ENCODE assay signal across 19 cellular contexts in genomic region chr15:73873456-73873855, GRCh38. TPM values are rescaled to one million over a fixed set of nuclear protein-coding genes. Genes with fewer than 3 reads are reported as not detected.
DNase-seq lines count a peak whose midpoint lies in the region; ATAC-seq, FAIRE-seq and TF ChIP-seq lines count a peak whose summit lies in the region.
"Had no signal": no experiment of that assay in that cellular context is flagged by ENCODE, and none has a peak within 500 bp of the region (broad histone marks: within the 10 kb centered on the region; RNA-seq: fewer than 3 reads in every experiment).

Gene TBC1D21 (plus strand): TSS chr15:73873564. CDS start chr15:73873710, 146 bp downstream.

- H3K9ac ChIP-seq in GM23248 = no peak within 1 kb of the TSS
- no peak within 1 kb of the TSS for H3K9ac ChIP-seq in astrocyte (ENCODE audit: low read length)
- H3K9ac ChIP-seq: BLaER1 treated with 17β-estradiol and CSF1 and Interleukin-3, amounts not matched to agents 10 nM and 100 nM; KMS-11 had no signal

- H3K27ac ChIP-seq in GM23248 (no peak within 1 kb of the TSS), astrocyte (ENCODE audit: low read depth, low read length) (no peak within 1 kb of the TSS)
- H3K27ac ChIP-seq: BLaER1 treated with 17β-estradiol and CSF1 and Interleukin-3, amounts not matched to agents 10 nM and 100 nM; KMS-11 had no signal

- H3K4me3 ChIP-seq in GM23248 (no peak within 1 kb of the TSS), astrocyte (ENCODE audit: insufficient read depth, low read depth, low read length) (no peak within 1 kb of the TSS)
- H3K4me3 ChIP-seq: BLaER1 treated with 17β-estradiol and CSF1 and Interleukin-3, amounts not matched to agents 10 nM and 100 nM; GM12878; GM23338; HAP-1 had no signal

- no peaks in the 10 kb centered on the region for H3K9me2 ChIP-seq in GM23248 (ENCODE audit: insufficient read depth)

- peaks cover 5% of the 10 kb centered on the region for H3K4me1 Mint-ChIP-seq in astrocyte (ENCODE audit: low read depth, unreplicated experiment)
- H3K4me1 Mint-ChIP-seq: IgD-negative memory B cell had no signal

- H3K9me3 Mint-ChIP-seq in astrocyte (ENCODE audit: unreplicated experiment) = peaks cover 5% of the 10 kb centered on the region
- H3K9me3 Mint-ChIP-seq: GM23338 had no signal

- peaks cover 12% of the 10 kb centered on the region for H3K4me1 ChIP-seq in GM23248 (ENCODE audit: insufficient read depth)
- H3K4me1 ChIP-seq in astrocyte (ENCODE audit: insufficient read depth, low read length) = peaks cover 11% of the 10 kb centered on the region

- peaks cover 12% of the 10 kb centered on the region for H3K27me3 ChIP-seq in GM23248 (replicated peaks; ENCODE audit: insufficient read depth)
- H3K27me3 ChIP-seq in astrocyte (ENCODE audit: insufficient read depth, low read length) = peaks cover 9% of the 10 kb centered on the region
- H3K27me3 ChIP-seq: BLaER1 treated with 17β-estradiol and CSF1 and Interleukin-3, amounts not matched to agents 10 nM and 100 nM had no signal

- DNase-seq in GM10248 (ENCODE audit: extremely low spot score) = no peak
- DNase-seq in GM23248 = no peak
- no peak for DNase-seq in astrocyte (ENCODE audit: low read depth)
- DNase-seq in mesenteric fat pad (ENCODE audit: low spot score) = peak; percentile 57
- no peak for DNase-seq in activated effector memory CD4-positive, alpha-beta T cell treated with anti-CD3 and anti-CD28 coated beads, Interleukin-2, amount 50 U/mL, for 16 hours
- no peak for DNase-seq in cortex of kidney (lab: John Stamatoyannopoulos, UW)

- H3K27me3 Mint-ChIP-seq in astrocyte (ENCODE audit: low read depth, unreplicated experiment) = peaks cover 36% of the 10 kb centered on the region

- no peak within 1 kb of the TSS for H3K4me3 Mint-ChIP-seq in astrocyte (ENCODE audit: unreplicated experiment)
- H3K4me3 Mint-ChIP-seq: CD4-positive, CD25-positive, alpha-beta regulatory T cell; GM23338; IgD-negative memory B cell had no signal

- H3K27ac Mint-ChIP-seq in astrocyte (ENCODE audit: unreplicated experiment) = peak within 1 kb of the TSS; percentile 30
- H3K27ac Mint-ChIP-seq: GM23338 had no signal

- ATAC-seq in GM18519 (IDR thresholded peaks at IDR 0.05; ENCODE audit: low FRiP score, unreplicated experiment) (no peak), HG03342 (IDR thresholded peaks at IDR 0.05; ENCODE audit: unreplicated experiment) (no peak)

- WGBS in GM23248 (ENCODE audit: low coverage in 1 of 2, low lambda C conversion rate in 2 of 2, missing lambda C conversion rate in 2 of 2), 2 experiments = 67 to 70% methylated on average over 5 of the region's 5 CpGs

- no peaks in the 10 kb centered on the region for H3K9me3 ChIP-seq in GM23248 (ENCODE audit: low read depth)
- H3K9me3 ChIP-seq in astrocyte (ENCODE audit: insufficient read depth, low read depth, low read length) = no peaks in the 10 kb centered on the region
- H3K9me3 ChIP-seq: BLaER1 treated with 17β-estradiol and CSF1 and Interleukin-3, amounts not matched to agents 10 nM and 100 nM; HAP-1 had no signal

- H4K20me1 ChIP-seq in GM23248 (ENCODE audit: insufficient read depth) (no peaks in the 10 kb centered on the region), astrocyte (ENCODE audit: insufficient read depth, low read length) (no peaks in the 10 kb centered on the region)
- H4K20me1 ChIP-seq: BLaER1 treated with 17β-estradiol and CSF1 and Interleukin-3, amounts not matched to agents 10 nM and 100 nM had no signal

- POLR2A ChIA-PET in GM10248 (lab: Yijun Ruan, JAX) = no interaction called here

- H3K79me2 ChIP-seq in GM23248 (ENCODE audit: insufficient read depth) (no peaks in the 10 kb centered on the region), astrocyte (ENCODE audit: insufficient read depth, low read length) (no peaks in the 10 kb centered on the region)

- CTCF ChIA-PET in GM10248 (lab: Yijun Ruan, JAX) = interaction anchor here (0.9 to 5.3 kb wide), 19 partner anchors 9 to 196 kb away, joined by 3 to 112 read pairs (median 5); no protein-coding TSS in a partner anchor

- FAIRE-seq in astrocyte (lab: Jason Lieb, UNC) = no peak

- in situ Hi-C loops in GM23248 (cut with MboI) = no loop called here

- H3K4me2 ChIP-seq in GM23248 (ENCODE audit: unreplicated experiment) (peak within 1 kb of the TSS; percentile 44), astrocyte (ENCODE audit: low read length) (peak within 1 kb of the TSS; percentile 52)
- H3K4me2 ChIP-seq: BLaER1 treated with 17β-estradiol and CSF1 and Interleukin-3, amounts not matched to agents 10 nM and 100 nM; GM23338; KMS-11 had no signal

- H3K36me3 ChIP-seq in GM23248 (ENCODE audit: low read depth) = no peaks in the 10 kb centered on the region
- no peaks in the 10 kb centered on the region for H3K36me3 ChIP-seq in astrocyte (ENCODE audit: insufficient read depth, low read length)
- H3K36me3 ChIP-seq: BLaER1 treated with 17β-estradiol and CSF1 and Interleukin-3, amounts not matched to agents 10 nM and 100 nM; HAP-1 had no signal

- TF ChIP-seq CTCF in GM10248 (IDR thresholded peaks at IDR 0.05; ENCODE audit: control extremely low read depth, extremely low read depth, low read depth, missing control alignments) (peak; percentile 13), astrocyte (IDR thresholded peaks at IDR 0.05; ENCODE audit: insufficient read depth, low read depth, low read length) (no peak)

- peaks cover 10% of the 10 kb centered on the region for H3F3A ChIP-seq in GM23248 (ENCODE audit: insufficient read depth)

- H2AFZ ChIP-seq in GM23248 (no peak within 1 kb of the TSS), astrocyte (ENCODE audit: low read depth, low read length) (no peak within 1 kb of the TSS)
- H2AFZ ChIP-seq: GM23338 had no signal

- H3K36me3 Mint-ChIP-seq in astrocyte (ENCODE audit: low read depth, unreplicated experiment) = no peaks in the 10 kb centered on the region
- H3K36me3 Mint-ChIP-seq: CD4-positive, CD25-positive, alpha-beta regulatory T cell had no signal

RNA-seq across cellular contexts. Expression of gene TBC1D21, which starts in this region (rescaled TPM):
- not detected in 2 replicates for total RNA-seq in GM23248 (2014; rRNA removed; shearing (Covaris generic))
- not detected in 2 replicates for polyA plus RNA-seq in GM23248 (2016; fragmentation: Nextera tagmentation; extraction: Ambion mirVana)
- total RNA-seq in astrocyte (not detected in 2 replicates), mesenteric fat pad (not detected)
- total RNA-seq: A172; Calu3; CD4-positive, CD25-positive, alpha-beta regulatory T cell; Daoy; GM12878; GM23338; HT1080 had no signal
- polyA plus RNA-seq: CD4-positive, CD25-positive, alpha-beta regulatory T cell; GM12878; GM23338; IgD-negative memory B cell had no signal

Comparison
In these comparisons a context has a peak if more than half of its experiments do, and no peak if none do; other contexts are left out.
1. Peak in DNase-seq in mesenteric fat pad; RNA of the gene not detected or under 1 TPM.